ENCODE assay signal across 1 cellular context in genomic region chr7:129188372-129188891, GRCh38.
TF ChIP-seq lines count a peak whose summit lies in the region.

Gene SMO, plus strand, starts transcription at chr7:129188633. Its CDS starts 519 bp downstream, at chr7:129189152.

TF ChIP-seq in HepG2, 621 proteins besides CTCF, POLR2A, EP300 and RAD21 (continued from another document and continues in another):
- TF ChIP-seq ZFP91 (CRISPR knock-in tag; IDR thresholded peaks at IDR 0.05; ENCODE audit: borderline replicate concordance) (peak; percentile 44; the same call in 1 of the 2 replicates), CCAR2 (optimal IDR thresholded peaks at IDR 0.05; ENCODE audit: low read depth, low read length) (no peak), ZNF432 (CRISPR knock-in tag; IDR thresholded peaks at IDR 0.05; ENCODE audit: borderline replicate concordance) (no peak), ZNF121 (CRISPR knock-in tag; IDR thresholded peaks at IDR 0.05) (no peak), RBAK (CRISPR knock-in tag; IDR thresholded peaks at IDR 0.05) (no peak), ZNF597 (CRISPR knock-in tag; IDR thresholded peaks at IDR 0.05) (no peak), CEBPB (IDR thresholded peaks at IDR 0.05; ENCODE audit: borderline replicate concordance, low read depth, low read length) (no peak), ZNF138 (CRISPR knock-in tag; IDR thresholded peaks at IDR 0.05; ENCODE audit: low read depth) (no peak), ASH2L (IDR thresholded peaks at IDR 0.05; ENCODE audit: insufficient read length, low read depth, low read length) (peak; percentile 49), MIER2 (CRISPR knock-in tag; IDR thresholded peaks at IDR 0.05) (no peak), ZNF556 (CRISPR knock-in tag; IDR thresholded peaks at IDR 0.05; ENCODE audit: borderline replicate concordance) (no peak), ZNF232 (CRISPR knock-in tag; IDR thresholded peaks at IDR 0.05; ENCODE audit: borderline replicate concordance) (no peak), KDM4B (CRISPR knock-in tag; IDR thresholded peaks at IDR 0.05) (no peak), MED8 (CRISPR knock-in tag; IDR thresholded peaks at IDR 0.05; ENCODE audit: insufficient replicate concordance) (no peak), ATM (IDR thresholded peaks at IDR 0.05; ENCODE audit: borderline replicate concordance) (no peak), HIC2 (CRISPR knock-in tag; IDR thresholded peaks at IDR 0.05; ENCODE audit: low read depth) (no peak), SMAD9 (CRISPR knock-in tag; IDR thresholded peaks at IDR 0.05) (no peak), PRDM10 (CRISPR knock-in tag; IDR thresholded peaks at IDR 0.05; ENCODE audit: low read depth) (no peak), ZNF766 (CRISPR knock-in tag; IDR thresholded peaks at IDR 0.05; ENCODE audit: borderline replicate concordance) (no peak), NCOR1 (IDR thresholded peaks at IDR 0.05; ENCODE audit: borderline replicate concordance, low read length) (no peak), ZNF883 (CRISPR knock-in tag; IDR thresholded peaks at IDR 0.05; ENCODE audit: not compliant biosample characterization) (peak; percentile 7), PBX2 (CRISPR knock-in tag; IDR thresholded peaks at IDR 0.05) (no peak), KLF9 (CRISPR knock-in tag; IDR thresholded peaks at IDR 0.05; ENCODE audit: low read depth) (no peak), ZNF607 (CRISPR knock-in tag; IDR thresholded peaks at IDR 0.05; ENCODE audit: borderline replicate concordance) (0 out of 2 replicates have a peak, but pooled peaks have one; percentile 17), ZFAT (CRISPR knock-in tag; conservative IDR thresholded peaks at IDR 0.05) (no peak), ZNF24 (IDR thresholded peaks at IDR 0.05) (no peak), SMAD3 (CRISPR knock-in tag; IDR thresholded peaks at IDR 0.05) (0 out of 2 replicates have a peak, but pooled peaks have one; percentile 47), ZC3H4 (CRISPR knock-in tag; IDR thresholded peaks at IDR 0.05; ENCODE audit: borderline replicate concordance) (no peak), ATF1 (CRISPR knock-in tag; IDR thresholded peaks at IDR 0.05) (no peak), ZNF780A (CRISPR knock-in tag; IDR thresholded peaks at IDR 0.05) (no peak), ZHX2 (IDR thresholded peaks at IDR 0.05; ENCODE audit: low read depth) (no peak), ZHX2 (CRISPR knock-in tag; IDR thresholded peaks at IDR 0.05; ENCODE audit: borderline replicate concordance) (no peak), ZNF878 (CRISPR knock-in tag; IDR thresholded peaks at IDR 0.05) (no peak), NCOA5 (CRISPR knock-in tag; IDR thresholded peaks at IDR 0.05) (no peak), FUBP1 (CRISPR knock-in tag; IDR thresholded peaks at IDR 0.05; ENCODE audit: borderline replicate concordance) (no peak), ELF4 (CRISPR knock-in tag; IDR thresholded peaks at IDR 0.05; ENCODE audit: borderline replicate concordance) (no peak), ZNF136 (CRISPR knock-in tag; IDR thresholded peaks at IDR 0.05; ENCODE audit: low read depth) (no peak), KLF16 (CRISPR knock-in tag; IDR thresholded peaks at IDR 0.05) (peak in 1 of 2 experiments; percentile 57; a peak in 1 of 4 replicates), ZNF543 (CRISPR knock-in tag; IDR thresholded peaks at IDR 0.05) (no peak; the same call in 1 of the 2 replicates), TFE3 (CRISPR knock-in tag; IDR thresholded peaks at IDR 0.05) (no peak), MTF2 (CRISPR knock-in tag; IDR thresholded peaks at IDR 0.05; ENCODE audit: borderline replicate concordance) (no peak), NFE2L1 (CRISPR knock-in tag; IDR thresholded peaks at IDR 0.05; ENCODE audit: borderline replicate concordance) (no peak), RFX3 (CRISPR knock-in tag; IDR thresholded peaks at IDR 0.05) (no peak), CHD4 (IDR thresholded peaks at IDR 0.05; ENCODE audit: borderline replicate concordance, low read length) (no peak), RCOR2 (CRISPR knock-in tag; IDR thresholded peaks at IDR 0.05) (no peak), ZNF329 (CRISPR knock-in tag; IDR thresholded peaks at IDR 0.05; ENCODE audit: low read depth) (peak; percentile 62; the same call in 1 of the 2 replicates), HIVEP1 (CRISPR knock-in tag; IDR thresholded peaks at IDR 0.05) (no peak), FOXO1 (CRISPR knock-in tag; IDR thresholded peaks at IDR 0.05) (no peak), KLF6 (CRISPR knock-in tag; IDR thresholded peaks at IDR 0.05) (no peak; the same call in 1 of the 2 replicates), SNAPC2 (CRISPR knock-in tag; IDR thresholded peaks at IDR 0.05) (no peak), ARHGAP35 (CRISPR knock-in tag; IDR thresholded peaks at IDR 0.05; ENCODE audit: borderline replicate concordance) (no peak)
